ENCODE assay signal across 11 cellular contexts in genomic region chr2:46978696-46979095, GRCh38. TPM values are rescaled to one million over a fixed set of nuclear protein-coding genes. Genes with fewer than 3 reads are reported as not detected.
DNase-seq lines count a peak whose midpoint lies in the region; ATAC-seq and TF ChIP-seq lines count a peak whose summit lies in the region.
"Had no signal": no experiment of that assay in that cellular context is flagged by ENCODE, and none has a peak within 500 bp of the region (broad histone marks: within the 10 kb centered on the region; RNA-seq: fewer than 3 reads in every experiment).

No MANE protein-coding gene starts in this region.

- H3K4me1 Mint-ChIP-seq in activated naive CD8-positive, alpha-beta T cell treated with anti-CD3 and anti-CD28 coated beads, Interleukin-2, amount 10 ng/mL, durations not matched to agents 7 days and 5 days = peaks cover 52% of the 10 kb centered on the region
- peaks cover 64% of the 10 kb centered on the region for H3K4me1 Mint-ChIP-seq in stimulated activated naive CD8-positive, alpha-beta T cell treated with anti-CD3 and anti-CD28 coated beads, Interleukin-15, Interleukin-2, amounts not matched to agents 100 ng/mL and 50 ng/mL, for 24 hours (ENCODE audit: low read depth)

- no peak overlapping the region for H3K9ac ChIP-seq in GM23248

- H3K27me3 ChIP-seq in tibial nerve (no peaks in the 10 kb centered on the region), GM23248 (replicated peaks; ENCODE audit: insufficient read depth) (no peaks in the 10 kb centered on the region)
- H3K27me3 ChIP-seq: tibial artery had no signal

- H3K9me3 ChIP-seq in tibial nerve (no peaks in the 10 kb centered on the region), GM23248 (ENCODE audit: low read depth) (no peaks in the 10 kb centered on the region)
- H3K9me3 ChIP-seq: tibial artery had no signal

- no peak overlapping the region for H3K4me3 ChIP-seq in tibial nerve
- no peak overlapping the region for H3K4me3 ChIP-seq in GM23248
- H3K4me3 ChIP-seq: tibial artery had no signal

- no peak for TF ChIP-seq EP300 in tibial nerve (IDR thresholded peaks at IDR 0.05)

- H3K4me1 ChIP-seq in tibial nerve (peaks cover 0 to 35% (median 13%) of the 10 kb centered on the region in 4 donors), GM23248 (ENCODE audit: insufficient read depth) (peaks cover 13% of the 10 kb centered on the region)

- 69 to 71% methylated on average over 8 of the region's 8 CpGs for WGBS in tibial nerve, 2 donors
- 84 to 85% methylated on average over 8 of the region's 8 CpGs for WGBS in GM23248 (ENCODE audit: low coverage in 1 of 2, low lambda C conversion rate in 2 of 2, missing lambda C conversion rate in 2 of 2), 2 experiments

- H3K36me3 ChIP-seq in tibial nerve = peaks cover 0 to 82% (median 0%) of the 10 kb centered on the region in 3 donors
- peaks cover 32% of the 10 kb centered on the region for H3K36me3 ChIP-seq in GM23248 (ENCODE audit: low read depth)

- TF ChIP-seq CTCF in tibial nerve (IDR thresholded peaks at IDR 0.05) = no peak

- no peak for TF ChIP-seq POLR2A in tibial nerve (IDR thresholded peaks at IDR 0.05)

- H3K27ac Mint-ChIP-seq in activated naive CD8-positive, alpha-beta T cell treated with anti-CD3 and anti-CD28 coated beads, Interleukin-2, amount 10 ng/mL, durations not matched to agents 7 days and 5 days = peak overlapping the region; percentile 92
- H3K27ac Mint-ChIP-seq in stimulated activated naive CD8-positive, alpha-beta T cell treated with anti-CD3 and anti-CD28 coated beads, Interleukin-15, Interleukin-2, amounts not matched to agents 100 ng/mL and 50 ng/mL, for 24 hours = peak overlapping the region; percentile 95
- H3K27ac Mint-ChIP-seq: nephron had no signal

- H3K79me2 ChIP-seq in GM23248 (ENCODE audit: insufficient read depth) = peaks cover 61% of the 10 kb centered on the region

- no peaks in the 10 kb centered on the region for H3K27me3 Mint-ChIP-seq in activated naive CD8-positive, alpha-beta T cell treated with anti-CD3 and anti-CD28 coated beads, Interleukin-2, amount 10 ng/mL, durations not matched to agents 7 days and 5 days
- no peaks in the 10 kb centered on the region for H3K27me3 Mint-ChIP-seq in stimulated activated naive CD8-positive, alpha-beta T cell treated with anti-CD3 and anti-CD28 coated beads, Interleukin-15, Interleukin-2, amounts not matched to agents 100 ng/mL and 50 ng/mL, for 24 hours

- H3K9me2 ChIP-seq in GM23248 (ENCODE audit: insufficient read depth) = no peaks in the 10 kb centered on the region

- H3K36me3 Mint-ChIP-seq in activated naive CD8-positive, alpha-beta T cell treated with anti-CD3 and anti-CD28 coated beads, Interleukin-2, amount 10 ng/mL, durations not matched to agents 7 days and 5 days = peaks cover 26% of the 10 kb centered on the region
- peaks cover 45% of the 10 kb centered on the region for H3K36me3 Mint-ChIP-seq in stimulated activated naive CD8-positive, alpha-beta T cell treated with anti-CD3 and anti-CD28 coated beads, Interleukin-15, Interleukin-2, amounts not matched to agents 100 ng/mL and 50 ng/mL, for 24 hours (ENCODE audit: low read depth)

- H3F3A ChIP-seq in GM23248 (ENCODE audit: insufficient read depth) = peaks cover 45% of the 10 kb centered on the region

- no peak overlapping the region for H2AFZ ChIP-seq in GM23248

- ATAC-seq in activated naive CD8-positive, alpha-beta T cell treated with anti-CD3 and anti-CD28 coated beads, Interleukin-2, amount 10 ng/mL, durations not matched to agents 7 days and 5 days (ENCODE audit: low read depth) = peak; percentile 76

- H3K9me3 Mint-ChIP-seq in activated naive CD8-positive, alpha-beta T cell treated with anti-CD3 and anti-CD28 coated beads, Interleukin-2, amount 10 ng/mL, durations not matched to agents 7 days and 5 days = no peaks in the 10 kb centered on the region
- no peaks in the 10 kb centered on the region for H3K9me3 Mint-ChIP-seq in stimulated activated naive CD8-positive, alpha-beta T cell treated with anti-CD3 and anti-CD28 coated beads, Interleukin-15, Interleukin-2, amounts not matched to agents 100 ng/mL and 50 ng/mL, for 24 hours
- H3K9me3 Mint-ChIP-seq: nephron had no signal

- POLR2A ChIA-PET in activated naive CD8-positive, alpha-beta T cell treated with anti-CD3 and anti-CD28 coated beads, Interleukin-2, amount 10 ng/mL, durations not matched to agents 7 days and 5 days (lab: Charles Lee) = interaction anchor here (1.4 kb wide), 2 partner anchors 14 to 16 kb away, joined by 3 to 4 read pairs; no protein-coding TSS in a partner anchor

- in situ Hi-C loops in GM23248 (cut with MboI) = no loop called here

- no peak overlapping the region for H3K4me2 ChIP-seq in GM23248 (ENCODE audit: unreplicated experiment)

- peak; percentile 66 for DNase-seq in activated CD8-positive, alpha-beta memory T cell treated with anti-CD3 and anti-CD28 coated beads for 24 hours
- DNase-seq in activated CD8-positive, alpha-beta memory T cell treated with anti-CD3 and anti-CD28 coated beads, Interleukin-2, amount 50 U/mL, for 4 hours = no peak
- DNase-seq in Kasumi-1 (lab: John Stamatoyannopoulos, UW) = peak; percentile 51 to 64
- peak; percentile 53 for DNase-seq in activated naive CD8-positive, alpha-beta T cell treated with anti-CD3 and anti-CD28 coated beads, Interleukin-2, amount 10 ng/mL, durations not matched to agents 7 days and 5 days
- DNase-seq in tibial nerve (ENCODE audit: low spot score in 2 of 2) = no peak
- no peak for DNase-seq in GM23248
- no peak for DNase-seq in NCI-H526 (lab: John Stamatoyannopoulos, UW)
- DNase-seq: GDM1, tibial artery had no signal

- no peaks in the 10 kb centered on the region for H4K20me1 ChIP-seq in GM23248 (ENCODE audit: insufficient read depth)

- H3K27ac ChIP-seq in tibial nerve (peak overlapping the region in 2 of 4 donors; percentile 31 to 54), GM23248 (no peak overlapping the region)

- peak overlapping the region; percentile 74 for H3K4me3 Mint-ChIP-seq in activated naive CD8-positive, alpha-beta T cell treated with anti-CD3 and anti-CD28 coated beads, Interleukin-2, amount 10 ng/mL, durations not matched to agents 7 days and 5 days
- peak overlapping the region; percentile 75 for H3K4me3 Mint-ChIP-seq in stimulated activated naive CD8-positive, alpha-beta T cell treated with anti-CD3 and anti-CD28 coated beads, Interleukin-15, Interleukin-2, amounts not matched to agents 100 ng/mL and 50 ng/mL, for 24 hours
- H3K4me3 Mint-ChIP-seq: nephron had no signal

RNA-seq across cellular contexts. Expression of gene TTC7A, which starts 37.7 kb away (rescaled TPM):
- total RNA-seq in activated naive CD8-positive, alpha-beta T cell treated with anti-CD3 and anti-CD28 coated beads, Interleukin-2, amount 10 ng/mL, durations not matched to agents 7 days and 5 days = 10 to 100 TPM; 57.1 to 59.3 TPM
- 10 to 100 TPM; 37.4 to 59.8 (median 51.7) TPM for total RNA-seq in tibial nerve
- total RNA-seq in GM23248 (2014; rRNA removed; shearing (Covaris generic)) = 51.2 and 61.1 TPM in 2 replicates
- 16.1 and 17.7 TPM in 2 replicates for polyA plus RNA-seq in GM23248 (2016; fragmentation: Nextera tagmentation; extraction: Ambion mirVana)

Comparison
In these comparisons a context has a peak if more than half of its experiments do, and no peak if none do; other contexts are left out.
1. DNase-seq: peak in activated CD8-positive, alpha-beta memory T cell treated with anti-CD3 and anti-CD28 coated beads for 24 hours (single experiment), Kasumi-1 (2 of 2) and activated naive CD8-positive, alpha-beta T cell treated with anti-CD3 and anti-CD28 coated beads, Interleukin-2, amount 10 ng/mL, durations not matched to agents 7 days and 5 days (single experiment); none in activated CD8-positive, alpha-beta memory T cell treated with anti-CD3 and anti-CD28 coated beads, Interleukin-2, amount 50 U/mL, for 4 hours (single experiment), tibial nerve (0 of 2), GM23248 (single experiment) and NCI-H526 (0 of 2).